In genomic region chr6:37047933-37048850, GRCh38 we compare ENCODE assay signal across 9 cellular contexts. TPM values are rescaled to one million over a fixed set of nuclear protein-coding genes. Genes with fewer than 3 reads are reported as not detected.
A peak's percentile ranks its signal among the peaks of the same experiment; 100 is the strongest.
DNase-seq lines count a peak whose midpoint lies in the region; ATAC-seq and TF ChIP-seq lines count a peak whose summit lies in the region.
"Had no signal": no experiment of that assay in that cellular context is flagged by ENCODE, and none has a peak within 500 bp of the region (broad histone marks: within the 10 kb centered on the region; RNA-seq: fewer than 3 reads in every experiment).

No MANE protein-coding gene starts in this region.

- H3K36me3 Mint-ChIP-seq in activated CD4-positive, alpha-beta memory T cell treated with anti-CD3 and anti-CD28 coated beads for 36 hours: peaks cover 10% of the 10 kb centered on the region

- TF ChIP-seq POLR2A in esophagus squamous epithelium (IDR thresholded peaks at IDR 0.05) (no peak), vagina (IDR thresholded peaks at IDR 0.05) (no peak)

- H3K4me1 Mint-ChIP-seq in activated CD4-positive, alpha-beta memory T cell treated with anti-CD3 and anti-CD28 coated beads for 36 hours (ENCODE audit: low read depth): peaks cover 65% of the 10 kb centered on the region

- H3K4me1 ChIP-seq in esophagus squamous epithelium (peaks cover 33 to 49% (median 39%) of the 10 kb centered on the region in 3 donors), vagina (peaks cover 37% of the 10 kb centered on the region)

- DNase-seq in stimulated activated naive CD4-positive, alpha-beta T cell treated with Interleukin-2 at 50 U/mL for 16 hours (lab: John Stamatoyannopoulos, UW): peak; percentile 4
- DNase-seq in stimulated activated naive CD4-positive, alpha-beta T cell (lab: John Stamatoyannopoulos, UW): no peak
- peak; percentile 64 for DNase-seq in activated CD4-positive, alpha-beta memory T cell treated with anti-CD3 and anti-CD28 coated beads for 36 hours
- DNase-seq in esophagus squamous epithelium (lab: John Stamatoyannopoulos, UW) (no peak), vagina (ENCODE audit: extremely low spot score in 2 of 2) (no peak), NCI-H524 treated with DMSO at 0.1 percent for 48 hours (lab: John Stamatoyannopoulos, UW) (no peak), foreskin melanocyte (no peak)
- DNase-seq: caudate nucleus had no signal

- no peak for ATAC-seq in HG03108 (IDR thresholded peaks at IDR 0.05; ENCODE audit: unreplicated experiment)

- peaks cover 2% of the 10 kb centered on the region for H3K9me3 Mint-ChIP-seq in activated CD4-positive, alpha-beta memory T cell treated with anti-CD3 and anti-CD28 coated beads for 36 hours

- peak overlapping the region; percentile 85 for H3K4me3 Mint-ChIP-seq in activated CD4-positive, alpha-beta memory T cell treated with anti-CD3 and anti-CD28 coated beads for 36 hours

- no peak overlapping the region for H3K4me3 ChIP-seq in esophagus squamous epithelium
- H3K4me3 ChIP-seq in vagina: no peak overlapping the region

- H3K27me3 Mint-ChIP-seq in activated CD4-positive, alpha-beta memory T cell treated with anti-CD3 and anti-CD28 coated beads for 36 hours: no peaks in the 10 kb centered on the region

- POLR2A ChIA-PET in activated CD4-positive, alpha-beta memory T cell treated with anti-CD3 and anti-CD28 coated beads for 36 hours (lab: Charles Lee): interaction anchor here (0.8 to 7.9 kb wide), 8 partner anchors 14 to 161 kb away, joined by 3 to 166 read pairs (median 6); partner anchors contain the start of genes MTCH1 and PIM1

- intact Hi-C loops in activated CD4-positive, alpha-beta memory T cell treated with anti-CD3 and anti-CD28 coated beads for 36 hours (cut with micrococcal nuclease): loop anchor here (1.0 to 10.0 kb wide), 5 partner anchors 14 to 447 kb away; partner anchors contain the start of genes CCDC167 and MTCH1
- intact Hi-C loops in esophagus squamous epithelium (cut with DNase I): no loop called here
- intact Hi-C loops in vagina (cut with DNase I): no loop called here

- CTCF ChIA-PET in activated CD4-positive, alpha-beta memory T cell treated with anti-CD3 and anti-CD28 coated beads for 36 hours (lab: Charles Lee): interaction anchor here (0.6 to 10.0 kb wide), 8 partner anchors 12 to 162 kb away, joined by 3 to 302 read pairs (median 42); partner anchors contain the start of gene PIM1

- H3K27ac ChIP-seq in esophagus squamous epithelium (peak overlapping the region in 3 of 4 donors; percentile 67 to 83 (median 71)), vagina (peak overlapping the region; percentile 15)

- TF ChIP-seq CTCF in esophagus squamous epithelium (IDR thresholded peaks at IDR 0.05) (no peak), vagina (IDR thresholded peaks at IDR 0.05) (no peak)

- H3K27me3 ChIP-seq in esophagus squamous epithelium: no peaks in the 10 kb centered on the region
- no peaks in the 10 kb centered on the region for H3K27me3 ChIP-seq in vagina

- 66 to 76% methylated on average over 8 of the region's 10 CpGs for WGBS in esophagus squamous epithelium, 2 donors

- no peaks in the 10 kb centered on the region for H3K36me3 ChIP-seq in esophagus squamous epithelium
- no peaks in the 10 kb centered on the region for H3K36me3 ChIP-seq in vagina

- peak overlapping the region; percentile 98 for H3K27ac Mint-ChIP-seq in activated CD4-positive, alpha-beta memory T cell treated with anti-CD3 and anti-CD28 coated beads for 36 hours

- no peaks in the 10 kb centered on the region for H3K9me3 ChIP-seq in esophagus squamous epithelium
- no peaks in the 10 kb centered on the region for H3K9me3 ChIP-seq in vagina

RNA-seq across cellular contexts. Expression of gene FGD2, which starts 42.7 kb away (rescaled TPM):
- under 1 TPM; 0.48 to 0.52 TPM for total RNA-seq in activated CD4-positive, alpha-beta memory T cell treated with anti-CD3 and anti-CD28 coated beads for 36 hours
- total RNA-seq in esophagus squamous epithelium (10 to 100 TPM in 1 of 4 donors, 1 to 10 TPM in 3; 2.6 to 13.4 (median 5.3) TPM), vagina (20.4 TPM)

Comparison
In these comparisons a context has a peak if more than half of its experiments do, and no peak if none do; other contexts are left out.
1. DNase-seq: peak in stimulated activated naive CD4-positive, alpha-beta T cell treated with Interleukin-2 at 50 U/mL for 16 hours (single experiment) and activated CD4-positive, alpha-beta memory T cell treated with anti-CD3 and anti-CD28 coated beads for 36 hours (single experiment); none in stimulated activated naive CD4-positive, alpha-beta T cell (0 of 6), esophagus squamous epithelium (single experiment), vagina (0 of 2), NCI-H524 treated with DMSO at 0.1 percent for 48 hours (single experiment) and foreskin melanocyte (single experiment).